ENCODE assay signal across 14 cellular contexts in the genomic region with DNA sequence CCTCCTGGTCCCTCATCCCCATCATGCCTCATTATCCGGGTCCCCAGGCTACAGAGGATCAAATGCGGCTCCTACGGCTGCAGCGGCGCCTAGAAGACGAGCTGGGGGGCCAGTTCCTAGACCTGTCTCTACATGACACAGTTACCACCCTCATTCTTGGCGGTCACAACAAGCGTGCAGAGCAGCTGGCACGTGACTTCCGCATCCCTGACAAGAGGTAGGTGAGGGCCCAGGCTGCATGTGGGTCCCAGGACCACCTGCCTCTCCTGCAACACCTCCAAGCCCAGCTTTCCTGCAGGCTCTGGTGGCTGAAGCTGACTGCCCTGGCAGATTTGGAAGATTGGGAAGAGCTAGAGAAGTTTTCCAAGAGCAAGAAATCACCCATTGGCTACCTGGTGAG. TPM values are rescaled to one million over a fixed set of nuclear protein-coding genes. Genes with fewer than 3 reads are reported as not detected.
DNase-seq lines count a peak whose midpoint lies in the region; ATAC-seq and TF ChIP-seq lines count a peak whose summit lies in the region.
"Had no signal": no experiment of that assay in that cellular context is flagged by ENCODE, and none has a peak within 500 bp of the region (broad histone marks: within the 10 kb centered on the region; RNA-seq: fewer than 3 reads in every experiment).

No MANE protein-coding gene starts in this region.

- peaks cover 65% of the 10 kb centered on the region for H3K36me3 ChIP-seq in BLaER1
- peaks cover 36 to 67% (median 60%) of the 10 kb centered on the region in 11 experiments for H3K36me3 ChIP-seq in BLaER1 treated with 17β-estradiol and CSF1 and Interleukin-3, amounts not matched to agents 10 nM and 100 nM
- H3K36me3 ChIP-seq in brain microvascular endothelial cell (replicated peaks) = peaks cover 25% of the 10 kb centered on the region

- in situ Hi-C loops in brain microvascular endothelial cell (cut with HindIII; ENCODE audit: low pct_ligation_motif_present, low sequenced_read_pairs) = no loop called here

- peak overlapping the region; percentile 74 for H3K4me2 ChIP-seq in BLaER1
- peak overlapping the region in 8 of 11 experiments; percentile 68 to 85 (median 74); a peak in 13 of 22 replicates for H3K4me2 ChIP-seq in BLaER1 treated with 17β-estradiol and CSF1 and Interleukin-3, amounts not matched to agents 10 nM and 100 nM

- H3K4me3 Mint-ChIP-seq in activated T-helper 17 cell treated with anti-CD3 and anti-CD28 coated beads, Interleukin-2, amount 50 U/mL, for 72 hours = no peak overlapping the region
- peak overlapping the region in 9 of 10 donors; percentile 3 to 74 (median 52) for H3K4me3 Mint-ChIP-seq in naive thymus-derived CD8-positive, alpha-beta T cell

- H3K27me3 ChIP-seq in BLaER1 (no peaks in the 10 kb centered on the region), brain microvascular endothelial cell (replicated peaks) (no peaks in the 10 kb centered on the region)
- H3K27me3 ChIP-seq in BLaER1 treated with 17β-estradiol and CSF1 and Interleukin-3, amounts not matched to agents 10 nM and 100 nM = no peaks in the 10 kb centered on the region

- H3K9me3 ChIP-seq in BLaER1 = no peaks in the 10 kb centered on the region
- H3K9me3 ChIP-seq in BLaER1 treated with 17β-estradiol and CSF1 and Interleukin-3, amounts not matched to agents 10 nM and 100 nM (replicated peaks in 1 of 11) = no peaks in the 10 kb centered on the region
- H3K9me3 ChIP-seq: Caco-2 had no signal

- peaks cover 38% of the 10 kb centered on the region for H3K4me1 ChIP-seq in BLaER1
- H3K4me1 ChIP-seq in BLaER1 treated with 17β-estradiol and CSF1 and Interleukin-3, amounts not matched to agents 10 nM and 100 nM = peaks cover 33 to 48% (median 38%) of the 10 kb centered on the region in 10 experiments
- H3K4me1 ChIP-seq: Caco-2 had no signal

- no peak for TF ChIP-seq CTCF in brain microvascular endothelial cell (IDR thresholded peaks at IDR 0.05; ENCODE audit: low read depth, low read length, missing control alignments)

- H3K9me3 Mint-ChIP-seq in activated T-helper 17 cell treated with anti-CD3 and anti-CD28 coated beads, Interleukin-2, amount 50 U/mL, for 72 hours = no peaks in the 10 kb centered on the region
- no peaks in the 10 kb centered on the region for H3K9me3 Mint-ChIP-seq in naive thymus-derived CD8-positive, alpha-beta T cell

- POLR2A ChIA-PET in naive thymus-derived CD8-positive, alpha-beta T cell (lab: Charles Lee) = interaction anchor here (0.6 to 4.9 kb wide), 8 partner anchors 8 to 213 kb away, joined by 3 to 26 read pairs (median 4); a partner anchor contains a TSS

- H4K20me1 ChIP-seq in BLaER1 = no peaks in the 10 kb centered on the region
- H4K20me1 ChIP-seq in BLaER1 treated with 17β-estradiol and CSF1 and Interleukin-3, amounts not matched to agents 10 nM and 100 nM = peaks cover 0 to 6% (median 0%) of the 10 kb centered on the region in 11 experiments; a peak in 5 of 22 replicates

- H3K27ac ChIP-seq in BLaER1 (no peak overlapping the region), brain microvascular endothelial cell (no peak overlapping the region)
- no peak overlapping the region for H3K27ac ChIP-seq in BLaER1 treated with 17β-estradiol and CSF1 and Interleukin-3, amounts not matched to agents 10 nM and 100 nM

- H3K9ac ChIP-seq in BLaER1 = no peak overlapping the region
- H3K9ac ChIP-seq in BLaER1 treated with 17β-estradiol and CSF1 and Interleukin-3, amounts not matched to agents 10 nM and 100 nM = no peak overlapping the region

- H3K36me3 Mint-ChIP-seq in activated T-helper 17 cell treated with anti-CD3 and anti-CD28 coated beads, Interleukin-2, amount 50 U/mL, for 72 hours (ENCODE audit: low read depth) = peaks cover 26% of the 10 kb centered on the region
- H3K36me3 Mint-ChIP-seq in naive thymus-derived CD8-positive, alpha-beta T cell = peaks cover 0 to 12% (median 1%) of the 10 kb centered on the region in 3 donors

- peak overlapping the region; percentile 58 for H3K27ac Mint-ChIP-seq in activated T-helper 17 cell treated with anti-CD3 and anti-CD28 coated beads, Interleukin-2, amount 50 U/mL, for 72 hours
- H3K27ac Mint-ChIP-seq in naive thymus-derived CD8-positive, alpha-beta T cell = peak overlapping the region; percentile 71 to 90 (median 84)

- H3K4me1 Mint-ChIP-seq in activated T-helper 17 cell treated with anti-CD3 and anti-CD28 coated beads, Interleukin-2, amount 50 U/mL, for 72 hours = peaks cover 4% of the 10 kb centered on the region
- H3K4me1 Mint-ChIP-seq in naive thymus-derived CD8-positive, alpha-beta T cell = peaks cover 33 to 47% (median 42%) of the 10 kb centered on the region in 4 donors

- H3K4me3 ChIP-seq in BLaER1 = no peak overlapping the region
- H3K4me3 ChIP-seq in BLaER1 treated with 17β-estradiol and CSF1 and Interleukin-3, amounts not matched to agents 10 nM and 100 nM = no peak overlapping the region
- H3K4me3 ChIP-seq in brain microvascular endothelial cell (ENCODE audit: low read depth, low read length) = no peak overlapping the region

- peak in 1 of 10 donors; percentile 8 for DNase-seq in naive thymus-derived CD8-positive, alpha-beta T cell
- DNase-seq in brain microvascular endothelial cell (no peak), OCI-M1 (lab: John Stamatoyannopoulos, UW) (no peak)
- DNase-seq in activated CD4-positive, CD25-positive, alpha-beta regulatory T cell treated with anti-CD3 and anti-CD28 coated beads, Interleukin-2, amount 50 U/mL, for 72 hours = no peak
- DNase-seq: Caco-2, HCEC 1CT, NCI-H187 treated with DMSO at 0.1 percent for 48 hours, NCI-H446 treated with DMSO at 0.1 percent for 48 hours, NCI-H774 had no signal

- H3K27me3 Mint-ChIP-seq in activated T-helper 17 cell treated with anti-CD3 and anti-CD28 coated beads, Interleukin-2, amount 50 U/mL, for 72 hours = no peaks in the 10 kb centered on the region
- H3K27me3 Mint-ChIP-seq in naive thymus-derived CD8-positive, alpha-beta T cell = no peaks in the 10 kb centered on the region

- ATAC-seq in activated T-helper 17 cell treated with anti-CD3 and anti-CD28 coated beads, Interleukin-2, amount 50 U/mL, for 72 hours (replicated peaks) = no peak
- ATAC-seq in naive thymus-derived CD8-positive, alpha-beta T cell = no peak
- ATAC-seq in GM21447 (IDR thresholded peaks at IDR 0.05; ENCODE audit: unreplicated experiment) = no peak

RNA-seq across cellular contexts. Expression of a gene that starts 8.2 kb away (rescaled TPM):
- 10 to 100 TPM; 40.0 to 46.5 TPM for total RNA-seq in activated T-helper 17 cell treated with anti-CD3 and anti-CD28 coated beads, Interleukin-2, amount 50 U/mL, for 72 hours
- total RNA-seq in naive thymus-derived CD8-positive, alpha-beta T cell = 100 to 1,000 TPM in 1 of 2 experiments, 10 to 100 TPM in 1; 90.1 to 106 TPM
- 10 to 100 TPM; 24.6 to 51.4 (median 30.8) TPM for polyA plus RNA-seq in naive thymus-derived CD8-positive, alpha-beta T cell

RNA-seq across cellular contexts. Expression of a gene that starts 24.6 kb away (rescaled TPM):
- total RNA-seq in activated T-helper 17 cell treated with anti-CD3 and anti-CD28 coated beads, Interleukin-2, amount 50 U/mL, for 72 hours = 10 to 100 TPM; 37.2 to 45.4 TPM
- 10 to 100 TPM; 57.6 to 57.8 TPM for total RNA-seq in naive thymus-derived CD8-positive, alpha-beta T cell
- polyA plus RNA-seq in naive thymus-derived CD8-positive, alpha-beta T cell = 10 to 100 TPM; 34.6 to 40.6 (median 39.3) TPM

RNA-seq across cellular contexts. Expression of a gene that starts 24.6 kb away (rescaled TPM):
- 10 to 100 TPM; 15.0 to 38.5 TPM for total RNA-seq in activated T-helper 17 cell treated with anti-CD3 and anti-CD28 coated beads, Interleukin-2, amount 50 U/mL, for 72 hours
- total RNA-seq in naive thymus-derived CD8-positive, alpha-beta T cell = 100 to 1,000 TPM in 1 of 2 experiments, 10 to 100 TPM in 1; 89.5 to 101 TPM
- polyA plus RNA-seq in naive thymus-derived CD8-positive, alpha-beta T cell = 10 to 100 TPM; 21.9 to 29.6 (median 23.6) TPM

RNA-seq across cellular contexts. Expression of a gene that starts 48.9 kb away (rescaled TPM):
- not detected for total RNA-seq in activated T-helper 17 cell treated with anti-CD3 and anti-CD28 coated beads, Interleukin-2, amount 50 U/mL, for 72 hours
- not detected for total RNA-seq in naive thymus-derived CD8-positive, alpha-beta T cell
- not detected for polyA plus RNA-seq in naive thymus-derived CD8-positive, alpha-beta T cell
- total RNA-seq: Caco-2 had no signal
- polyA plus RNA-seq: BJ had no signal

RNA-seq across cellular contexts. Expression of a gene that starts 50.3 kb away (rescaled TPM):
- not detected for total RNA-seq in activated T-helper 17 cell treated with anti-CD3 and anti-CD28 coated beads, Interleukin-2, amount 50 U/mL, for 72 hours
- not detected for total RNA-seq in naive thymus-derived CD8-positive, alpha-beta T cell
- not detected for polyA plus RNA-seq in naive thymus-derived CD8-positive, alpha-beta T cell
- total RNA-seq: Caco-2 had no signal
